8 cellular contexts compared by ENCODE assay signal in the genomic region with DNA sequence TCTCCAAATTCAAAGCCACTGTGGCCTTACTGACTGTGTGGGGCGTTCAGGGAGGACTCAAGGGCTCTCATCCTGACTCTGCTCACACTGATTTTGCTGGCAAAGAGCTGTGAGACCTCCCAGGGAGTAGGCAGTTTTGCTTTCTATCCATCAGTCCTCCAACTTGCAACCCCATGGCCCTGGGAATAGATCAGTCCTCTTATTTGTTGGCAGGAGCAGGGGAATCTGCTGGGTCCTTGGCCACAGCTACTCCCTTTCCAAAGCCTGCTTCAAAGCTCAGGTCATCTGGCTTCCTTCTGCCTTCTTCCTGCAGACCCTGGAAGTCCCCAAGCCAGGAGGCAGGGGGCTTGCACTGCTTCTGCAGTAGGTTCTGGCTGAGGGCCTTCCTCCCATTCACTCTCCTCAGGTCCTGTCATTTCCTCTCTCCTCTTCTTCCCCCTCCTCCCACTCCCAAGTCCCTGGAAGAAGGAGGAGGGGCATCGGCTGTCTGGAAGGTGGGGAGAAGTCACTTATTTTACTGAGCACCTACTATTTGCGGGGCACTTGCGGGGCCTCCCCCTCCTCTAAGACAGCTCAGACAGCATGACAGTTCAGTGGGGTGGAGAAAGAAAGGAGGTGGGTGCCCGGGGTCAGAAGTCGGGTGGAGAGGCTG. TPM values are rescaled to one million over a fixed set of nuclear protein-coding genes. Genes with fewer than 3 reads are reported as not detected.
A peak's percentile ranks its signal among the peaks of the same experiment; 100 is the strongest.
DNase-seq lines count a peak whose midpoint lies in the region; ATAC-seq and TF ChIP-seq lines count a peak whose summit lies in the region.

No MANE protein-coding gene starts in this region.

- no peaks in the 10 kb centered on the region for H3K27me3 ChIP-seq in dorsolateral prefrontal cortex

- H3K36me3 Mint-ChIP-seq in CD14-positive monocyte (peaks cover 4 to 15% of the 10 kb centered on the region in 2 donors), natural killer cell (no peaks in the 10 kb centered on the region)

- TF ChIP-seq CTCF in CD14-positive monocyte (IDR thresholded peaks at IDR 0.05) (no peak), dorsolateral prefrontal cortex (IDR thresholded peaks at IDR 0.05 in 54 of 56, conservative IDR thresholded peaks at IDR 0.05 in 2 of 56; ENCODE audit: low read depth in 1 of 56, partially characterized antibody in 56 of 56) (no peak), natural killer cell (IDR thresholded peaks at IDR 0.05) (no peak), mucosa of descending colon (IDR thresholded peaks at IDR 0.05) (no peak)

- no peaks in the 10 kb centered on the region for H3K9me3 ChIP-seq in mucosa of descending colon

- H3K4me3 Mint-ChIP-seq in CD14-positive monocyte (peak overlapping the region; percentile 77 to 88), natural killer cell (peak overlapping the region; percentile 78)

- peak overlapping the region in 57 of 59 donors; percentile 35 to 97 (median 92) for H3K27ac ChIP-seq in dorsolateral prefrontal cortex

- H3K4me1 ChIP-seq in mucosa of descending colon (ENCODE audit: low read depth), result peaks cover 16% of the 10 kb centered on the region

- intact Hi-C loops in CD14-positive monocyte (cut with micrococcal nuclease), result no loop called here
- intact Hi-C loops in dorsolateral prefrontal cortex (cut with DNase I), result loop anchor here in 1 of 2 donors (2.0 to 10.0 kb wide), 2 partner anchors 15 to 437 kb away; no protein-coding TSS in a partner anchor
- intact Hi-C loops in natural killer cell (cut with micrococcal nuclease), result no loop called here
- intact Hi-C loops in mucosa of descending colon (cut with DNase I, micrococcal nuclease), result no loop called here

- ATAC-seq in natural killer cell (no peak), mucosa of descending colon (no peak)

- H3K4me3 ChIP-seq in dorsolateral prefrontal cortex, result peak overlapping the region; percentile 63 to 91 (median 81)
- no peak overlapping the region for H3K4me3 ChIP-seq in mucosa of descending colon

- H3K36me3 ChIP-seq in mucosa of descending colon (ENCODE audit: low read depth), result no peaks in the 10 kb centered on the region

- DNase-seq in CD14-positive monocyte (ENCODE audit: low spot score), result no peak
- DNase-seq in M059J (ENCODE audit: low read depth), result peak; percentile 73
- no peak for DNase-seq in dorsolateral prefrontal cortex
- DNase-seq in natural killer cell, result no peak
- DNase-seq in 8988T, result no peak
- no peak for DNase-seq in mucosa of descending colon
- DNase-seq in stimulated activated CD4-positive, alpha-beta T cell treated with anti-CD3 and anti-CD28 coated beads, Interleukin-15, amount 100 ng/mL, for 24 hours, result no peak
- DNase-seq in activated CD4-positive, alpha-beta T cell treated with anti-CD3 and anti-CD28 coated beads for 48 hours, result no peak

- H3K27ac Mint-ChIP-seq in CD14-positive monocyte (peak overlapping the region in 1 of 7 donors; percentile 35), natural killer cell (no peak overlapping the region)

- peaks cover 75% of the 10 kb centered on the region for H3K4me1 Mint-ChIP-seq in CD14-positive monocyte
- H3K4me1 Mint-ChIP-seq in natural killer cell, result peaks cover 8 to 26% of the 10 kb centered on the region in 2 donors

- H3K9me3 Mint-ChIP-seq in CD14-positive monocyte (peaks cover 0 to 15% (median 0%) of the 10 kb centered on the region in 7 donors), natural killer cell (no peaks in the 10 kb centered on the region)

- H3K27me3 Mint-ChIP-seq in CD14-positive monocyte (ENCODE audit: low read depth in 3 of 3), result peaks cover 24 to 39% (median 32%) of the 10 kb centered on the region in 3 donors
- H3K27me3 Mint-ChIP-seq in natural killer cell (ENCODE audit: low read depth in 2 of 2), result peaks cover 59 to 76% of the 10 kb centered on the region in 2 donors

RNA-seq across cellular contexts. Expression of gene NAV1, which starts 0.8 kb away (rescaled TPM):
- polyA plus RNA-seq in CD14-positive monocyte, result under 1 TPM; 0.37 to 0.89 TPM
- 16.3 and 43.1 TPM in 2 replicates for total RNA-seq in M059J (2014; rRNA removed; shearing (Covaris generic))
- total RNA-seq in dorsolateral prefrontal cortex (100 to 1,000 TPM in 17 of 120 experiments, 10 to 100 TPM in 103; 53.8 to 141 (median 77.6) TPM), natural killer cell (1 to 10 TPM; 2.5 to 3.9 (median 2.8) TPM), mucosa of descending colon (10 to 100 TPM; 13.7 to 64.3 (median 16.7) TPM)

RNA-seq across cellular contexts. Expression of gene CSRP1, which starts 31.2 kb away (rescaled TPM):
- polyA plus RNA-seq in CD14-positive monocyte, result 100 to 1,000 TPM in 1 of 2 donors, 10 to 100 TPM in 1; 98.8 to 111 TPM
- 565 and 854 TPM in 2 replicates for total RNA-seq in M059J (2014; rRNA removed; shearing (Covaris generic))
- total RNA-seq in dorsolateral prefrontal cortex, result 1,000 to 10,000 TPM in 2 of 120 experiments, 100 to 1,000 TPM in 118; 225 to 1,268 (median 522) TPM
- total RNA-seq in natural killer cell, result 10 to 100 TPM; 36.9 to 48.4 (median 44.1) TPM
- total RNA-seq in mucosa of descending colon, result 1,000 to 10,000 TPM in 1 of 3 donors, 100 to 1,000 TPM in 2; 150 to 1,587 (median 214) TPM
